In the genomic region with DNA sequence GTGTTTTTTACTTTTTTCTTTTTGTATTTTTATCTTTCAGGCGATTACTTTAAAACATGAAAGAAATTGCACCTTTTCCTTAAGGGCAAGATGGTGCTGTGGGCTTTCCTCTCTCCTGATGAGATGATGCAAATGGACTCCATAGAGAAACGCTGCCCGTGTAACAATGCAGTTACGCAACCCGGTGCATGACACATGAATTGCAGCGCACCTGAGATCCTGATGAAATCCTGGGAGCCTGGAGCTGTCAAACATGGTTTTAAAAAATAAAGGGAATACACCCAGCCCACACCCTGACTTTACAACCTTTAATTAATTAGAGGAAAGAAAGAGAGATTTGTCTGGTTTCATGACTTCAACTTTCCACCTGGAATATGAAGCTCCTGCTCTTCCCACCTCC, we compare ENCODE assay signal across 1 cellular context.
TF ChIP-seq lines count a peak whose summit lies in the region.

No MANE protein-coding gene starts in this region.

TF ChIP-seq in K562, 482 proteins besides CTCF, POLR2A, EP300 and RAD21 (continued from another document and continues in another):
- TF ChIP-seq, protein P1, sequence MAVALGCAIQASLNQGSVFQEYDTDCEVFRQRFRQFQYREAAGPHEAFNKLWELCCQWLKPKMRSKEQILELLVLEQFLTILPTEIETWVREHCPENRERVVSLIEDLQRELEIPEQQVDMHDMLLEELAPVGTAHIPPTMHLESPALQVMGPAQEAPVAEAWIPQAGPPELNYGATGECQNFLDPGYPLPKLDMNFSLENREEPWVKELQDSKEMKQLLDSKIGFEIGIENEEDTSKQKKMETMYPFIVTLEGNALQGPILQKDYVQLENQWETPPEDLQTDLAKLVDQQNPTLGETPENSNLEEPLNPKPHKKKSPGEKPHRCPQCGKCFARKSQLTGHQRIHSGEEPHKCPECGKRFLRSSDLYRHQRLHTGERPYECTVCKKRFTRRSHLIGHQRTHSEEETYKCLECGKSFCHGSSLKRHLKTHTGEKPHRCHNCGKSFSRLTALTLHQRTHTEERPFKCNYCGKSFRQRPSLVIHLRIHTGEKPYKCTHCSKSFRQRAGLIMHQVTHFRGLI (CRISPR knock-in tag; IDR thresholded peaks at IDR 0.05): no peak
- TF ChIP-seq, protein P2, sequence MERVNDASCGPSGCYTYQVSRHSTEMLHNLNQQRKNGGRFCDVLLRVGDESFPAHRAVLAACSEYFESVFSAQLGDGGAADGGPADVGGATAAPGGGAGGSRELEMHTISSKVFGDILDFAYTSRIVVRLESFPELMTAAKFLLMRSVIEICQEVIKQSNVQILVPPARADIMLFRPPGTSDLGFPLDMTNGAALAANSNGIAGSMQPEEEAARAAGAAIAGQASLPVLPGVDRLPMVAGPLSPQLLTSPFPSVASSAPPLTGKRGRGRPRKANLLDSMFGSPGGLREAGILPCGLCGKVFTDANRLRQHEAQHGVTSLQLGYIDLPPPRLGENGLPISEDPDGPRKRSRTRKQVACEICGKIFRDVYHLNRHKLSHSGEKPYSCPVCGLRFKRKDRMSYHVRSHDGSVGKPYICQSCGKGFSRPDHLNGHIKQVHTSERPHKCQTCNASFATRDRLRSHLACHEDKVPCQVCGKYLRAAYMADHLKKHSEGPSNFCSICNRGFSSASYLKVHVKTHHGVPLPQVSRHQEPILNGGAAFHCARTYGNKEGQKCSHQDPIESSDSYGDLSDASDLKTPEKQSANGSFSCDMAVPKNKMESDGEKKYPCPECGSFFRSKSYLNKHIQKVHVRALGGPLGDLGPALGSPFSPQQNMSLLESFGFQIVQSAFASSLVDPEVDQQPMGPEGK (CRISPR knock-in tag; IDR thresholded peaks at IDR 0.05; ENCODE audit: borderline replicate concordance): no peak
- TF ChIP-seq DMBX1 (CRISPR knock-in tag; IDR thresholded peaks at IDR 0.05; ENCODE audit: borderline replicate concordance): no peak
- TF ChIP-seq ZNF41 (CRISPR knock-in tag; conservative IDR thresholded peaks at IDR 0.05): no peak
- no peak for TF ChIP-seq ELF1 (tag; IDR thresholded peaks at IDR 0.05)
- TF ChIP-seq, protein P3, sequence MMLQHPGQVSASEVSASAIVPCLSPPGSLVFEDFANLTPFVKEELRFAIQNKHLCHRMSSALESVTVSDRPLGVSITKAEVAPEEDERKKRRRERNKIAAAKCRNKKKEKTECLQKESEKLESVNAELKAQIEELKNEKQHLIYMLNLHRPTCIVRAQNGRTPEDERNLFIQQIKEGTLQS (IDR thresholded peaks at IDR 0.05): peak; percentile 76
- TF ChIP-seq, protein P3 (CRISPR knock-in tag; conservative IDR thresholded peaks at IDR 0.05): no peak
- TF ChIP-seq, protein P4, sequence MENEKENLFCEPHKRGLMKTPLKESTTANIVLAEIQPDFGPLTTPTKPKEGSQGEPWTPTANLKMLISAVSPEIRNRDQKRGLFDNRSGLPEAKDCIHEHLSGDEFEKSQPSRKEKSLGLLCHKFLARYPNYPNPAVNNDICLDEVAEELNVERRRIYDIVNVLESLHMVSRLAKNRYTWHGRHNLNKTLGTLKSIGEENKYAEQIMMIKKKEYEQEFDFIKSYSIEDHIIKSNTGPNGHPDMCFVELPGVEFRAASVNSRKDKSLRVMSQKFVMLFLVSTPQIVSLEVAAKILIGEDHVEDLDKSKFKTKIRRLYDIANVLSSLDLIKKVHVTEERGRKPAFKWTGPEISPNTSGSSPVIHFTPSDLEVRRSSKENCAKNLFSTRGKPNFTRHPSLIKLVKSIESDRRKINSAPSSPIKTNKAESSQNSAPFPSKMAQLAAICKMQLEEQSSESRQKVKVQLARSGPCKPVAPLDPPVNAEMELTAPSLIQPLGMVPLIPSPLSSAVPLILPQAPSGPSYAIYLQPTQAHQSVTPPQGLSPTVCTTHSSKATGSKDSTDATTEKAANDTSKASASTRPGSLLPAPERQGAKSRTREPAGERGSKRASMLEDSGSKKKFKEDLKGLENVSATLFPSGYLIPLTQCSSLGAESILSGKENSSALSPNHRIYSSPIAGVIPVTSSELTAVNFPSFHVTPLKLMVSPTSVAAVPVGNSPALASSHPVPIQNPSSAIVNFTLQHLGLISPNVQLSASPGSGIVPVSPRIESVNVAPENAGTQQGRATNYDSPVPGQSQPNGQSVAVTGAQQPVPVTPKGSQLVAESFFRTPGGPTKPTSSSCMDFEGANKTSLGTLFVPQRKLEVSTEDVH (IDR thresholded peaks at IDR 0.05; ENCODE audit: low read depth, partially characterized antibody): no peak
- TF ChIP-seq, protein P5, sequence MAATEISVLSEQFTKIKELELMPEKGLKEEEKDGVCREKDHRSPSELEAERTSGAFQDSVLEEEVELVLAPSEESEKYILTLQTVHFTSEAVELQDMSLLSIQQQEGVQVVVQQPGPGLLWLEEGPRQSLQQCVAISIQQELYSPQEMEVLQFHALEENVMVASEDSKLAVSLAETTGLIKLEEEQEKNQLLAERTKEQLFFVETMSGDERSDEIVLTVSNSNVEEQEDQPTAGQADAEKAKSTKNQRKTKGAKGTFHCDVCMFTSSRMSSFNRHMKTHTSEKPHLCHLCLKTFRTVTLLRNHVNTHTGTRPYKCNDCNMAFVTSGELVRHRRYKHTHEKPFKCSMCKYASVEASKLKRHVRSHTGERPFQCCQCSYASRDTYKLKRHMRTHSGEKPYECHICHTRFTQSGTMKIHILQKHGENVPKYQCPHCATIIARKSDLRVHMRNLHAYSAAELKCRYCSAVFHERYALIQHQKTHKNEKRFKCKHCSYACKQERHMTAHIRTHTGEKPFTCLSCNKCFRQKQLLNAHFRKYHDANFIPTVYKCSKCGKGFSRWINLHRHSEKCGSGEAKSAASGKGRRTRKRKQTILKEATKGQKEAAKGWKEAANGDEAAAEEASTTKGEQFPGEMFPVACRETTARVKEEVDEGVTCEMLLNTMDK (IDR thresholded peaks at IDR 0.05; ENCODE audit: borderline replicate concordance, insufficient read depth, low read depth, low read length, poor library complexity, severe bottlenecking): no peak
- no peak for TF ChIP-seq SP2 (IDR thresholded peaks at IDR 0.05; ENCODE audit: extremely low read depth, low read depth, low read length, poor library complexity, severe bottlenecking)
- no peak for TF ChIP-seq MIER1 (IDR thresholded peaks at IDR 0.05; ENCODE audit: low read depth)
- TF ChIP-seq KLF10 (CRISPR knock-in tag; IDR thresholded peaks at IDR 0.05): no peak
- TF ChIP-seq NCOA4 (IDR thresholded peaks at IDR 0.05; ENCODE audit: partially characterized antibody): no peak
- TF ChIP-seq NFYB (IDR thresholded peaks at IDR 0.05; ENCODE audit: extremely low read depth, insufficient read length): no peak
- TF ChIP-seq ILF3 (IDR thresholded peaks at IDR 0.05; ENCODE audit: borderline replicate concordance): no peak
- no peak for TF ChIP-seq ZNF24 (IDR thresholded peaks at IDR 0.05)
- TF ChIP-seq BRD4 (IDR thresholded peaks at IDR 0.05): no peak
- no peak for TF ChIP-seq PYGO2 (tag; IDR thresholded peaks at IDR 0.05)
- no peak for TF ChIP-seq GTF2A2 (tag; IDR thresholded peaks at IDR 0.05)
- TF ChIP-seq ARID1B (IDR thresholded peaks at IDR 0.05): 0 out of 2 replicates have a peak, but pooled peaks have one; percentile 1
- no peak for TF ChIP-seq ZNF316 (IDR thresholded peaks at IDR 0.05)
- TF ChIP-seq TEAD2 (tag; IDR thresholded peaks at IDR 0.05): no peak
- TF ChIP-seq RBFOX2 (IDR thresholded peaks at IDR 0.05; ENCODE audit: low read depth, low read length): no peak
- no peak for TF ChIP-seq ETV6 (IDR thresholded peaks at IDR 0.05; ENCODE audit: borderline replicate concordance in 1 of 2, low read depth in 2 of 2, low read length in 1 of 2)
- TF ChIP-seq ETV6 (CRISPR knock-in tag; IDR thresholded peaks at IDR 0.05; ENCODE audit: borderline replicate concordance): no peak
- TF ChIP-seq CBFA2T2 (conservative IDR thresholded peaks at IDR 0.05): no peak
- TF ChIP-seq POLR2AphosphoS5 (IDR thresholded peaks at IDR 0.05; ENCODE audit: control insufficient read depth, insufficient read depth, low read depth, low read length): no peak
- no peak for TF ChIP-seq ZNF717 (CRISPR knock-in tag; IDR thresholded peaks at IDR 0.05)
- TF ChIP-seq NONO (IDR thresholded peaks at IDR 0.05; ENCODE audit: low read depth in 2 of 2, low read length in 1 of 2): no peak
- no peak for TF ChIP-seq DACH1 (IDR thresholded peaks at IDR 0.05; ENCODE audit: partially characterized antibody)
- TF ChIP-seq ZNF584 (CRISPR knock-in tag; IDR thresholded peaks at IDR 0.05; ENCODE audit: low read depth): no peak
- TF ChIP-seq, protein P6, sequence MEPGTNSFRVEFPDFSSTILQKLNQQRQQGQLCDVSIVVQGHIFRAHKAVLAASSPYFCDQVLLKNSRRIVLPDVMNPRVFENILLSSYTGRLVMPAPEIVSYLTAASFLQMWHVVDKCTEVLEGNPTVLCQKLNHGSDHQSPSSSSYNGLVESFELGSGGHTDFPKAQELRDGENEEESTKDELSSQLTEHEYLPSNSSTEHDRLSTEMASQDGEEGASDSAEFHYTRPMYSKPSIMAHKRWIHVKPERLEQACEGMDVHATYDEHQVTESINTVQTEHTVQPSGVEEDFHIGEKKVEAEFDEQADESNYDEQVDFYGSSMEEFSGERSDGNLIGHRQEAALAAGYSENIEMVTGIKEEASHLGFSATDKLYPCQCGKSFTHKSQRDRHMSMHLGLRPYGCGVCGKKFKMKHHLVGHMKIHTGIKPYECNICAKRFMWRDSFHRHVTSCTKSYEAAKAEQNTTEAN (CRISPR knock-in tag; IDR thresholded peaks at IDR 0.05): no peak
- no peak for TF ChIP-seq FOS (IDR thresholded peaks at IDR 0.05; ENCODE audit: extremely low read depth, insufficient read length)
- TF ChIP-seq POLR3G (IDR thresholded peaks at IDR 0.05; ENCODE audit: extremely low read depth, insufficient read length, insufficient replicate concordance): no peak
- TF ChIP-seq, protein P7, sequence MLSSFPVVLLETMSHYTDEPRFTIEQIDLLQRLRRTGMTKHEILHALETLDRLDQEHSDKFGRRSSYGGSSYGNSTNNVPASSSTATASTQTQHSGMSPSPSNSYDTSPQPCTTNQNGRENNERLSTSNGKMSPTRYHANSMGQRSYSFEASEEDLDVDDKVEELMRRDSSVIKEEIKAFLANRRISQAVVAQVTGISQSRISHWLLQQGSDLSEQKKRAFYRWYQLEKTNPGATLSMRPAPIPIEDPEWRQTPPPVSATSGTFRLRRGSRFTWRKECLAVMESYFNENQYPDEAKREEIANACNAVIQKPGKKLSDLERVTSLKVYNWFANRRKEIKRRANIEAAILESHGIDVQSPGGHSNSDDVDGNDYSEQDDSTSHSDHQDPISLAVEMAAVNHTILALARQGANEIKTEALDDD (IDR thresholded peaks at IDR 0.05): no peak
- TF ChIP-seq SIRT6 (IDR thresholded peaks at IDR 0.05; ENCODE audit: low read depth, low read length): no peak
- TF ChIP-seq, protein P8, sequence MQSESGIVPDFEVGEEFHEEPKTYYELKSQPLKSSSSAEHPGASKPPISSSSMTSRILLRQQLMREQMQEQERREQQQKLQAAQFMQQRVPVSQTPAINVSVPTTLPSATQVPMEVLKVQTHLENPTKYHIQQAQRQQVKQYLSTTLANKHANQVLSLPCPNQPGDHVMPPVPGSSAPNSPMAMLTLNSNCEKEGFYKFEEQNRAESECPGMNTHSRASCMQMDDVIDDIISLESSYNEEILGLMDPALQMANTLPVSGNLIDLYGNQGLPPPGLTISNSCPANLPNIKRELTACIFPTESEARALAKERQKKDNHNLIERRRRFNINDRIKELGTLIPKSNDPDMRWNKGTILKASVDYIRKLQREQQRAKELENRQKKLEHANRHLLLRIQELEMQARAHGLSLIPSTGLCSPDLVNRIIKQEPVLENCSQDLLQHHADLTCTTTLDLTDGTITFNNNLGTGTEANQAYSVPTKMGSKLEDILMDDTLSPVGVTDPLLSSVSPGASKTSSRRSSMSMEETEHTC (IDR thresholded peaks at IDR 0.05): no peak
- TF ChIP-seq, protein P9, sequence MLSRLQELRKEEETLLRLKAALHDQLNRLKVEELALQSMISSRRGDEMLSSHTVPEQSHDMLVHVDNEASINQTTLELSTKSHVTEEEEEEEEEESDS (CRISPR knock-in tag; IDR thresholded peaks at IDR 0.05): no peak
- no peak for TF ChIP-seq SMARCB1 (IDR thresholded peaks at IDR 0.05; ENCODE audit: insufficient read length, low read depth)
- peak; percentile 17; the same call in 1 of the 2 replicates for TF ChIP-seq JUND (IDR thresholded peaks at IDR 0.05; ENCODE audit: borderline replicate concordance, low read depth, low read length)
- TF ChIP-seq JUND (tag; IDR thresholded peaks at IDR 0.05; ENCODE audit: borderline replicate concordance, low read depth, low read length): no peak
- TF ChIP-seq FOXM1 (IDR thresholded peaks at IDR 0.05; ENCODE audit: low read depth): no peak
- no peak for TF ChIP-seq FOXM1 (CRISPR knock-in tag; IDR thresholded peaks at IDR 0.05; ENCODE audit: low read depth)
- no peak for TF ChIP-seq HNRNPLL (IDR thresholded peaks at IDR 0.05; ENCODE audit: low read depth, low read length, poor library complexity, severe bottlenecking)
- TF ChIP-seq ZNF184 (CRISPR knock-in tag; IDR thresholded peaks at IDR 0.05): no peak
- no peak for TF ChIP-seq TAF7 (tag; IDR thresholded peaks at IDR 0.05)
- TF ChIP-seq ZNF589 (CRISPR knock-in tag; IDR thresholded peaks at IDR 0.05; ENCODE audit: low read depth): no peak
- TF ChIP-seq, protein P10, sequence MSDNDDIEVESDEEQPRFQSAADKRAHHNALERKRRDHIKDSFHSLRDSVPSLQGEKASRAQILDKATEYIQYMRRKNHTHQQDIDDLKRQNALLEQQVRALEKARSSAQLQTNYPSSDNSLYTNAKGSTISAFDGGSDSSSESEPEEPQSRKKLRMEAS (CRISPR knock-in tag; IDR thresholded peaks at IDR 0.05): no peak
- no peak for TF ChIP-seq TAF15 (IDR thresholded peaks at IDR 0.05; ENCODE audit: low read depth, low read length)
- TF ChIP-seq PPARD (CRISPR knock-in tag; IDR thresholded peaks at IDR 0.05): no peak
- no peak for TF ChIP-seq RBM22 (IDR thresholded peaks at IDR 0.05; ENCODE audit: low read depth, low read length, poor library complexity, severe bottlenecking)
- TF ChIP-seq CEBPG (CRISPR knock-in tag; IDR thresholded peaks at IDR 0.05): peak; percentile 75; the same call in 1 of the 2 replicates
- TF ChIP-seq CEBPG (tag; conservative IDR thresholded peaks at IDR 0.05 in 1 of 2, IDR thresholded peaks at IDR 0.05 in 1 of 2): peak; percentile 89 to 91
- TF ChIP-seq, protein P11, sequence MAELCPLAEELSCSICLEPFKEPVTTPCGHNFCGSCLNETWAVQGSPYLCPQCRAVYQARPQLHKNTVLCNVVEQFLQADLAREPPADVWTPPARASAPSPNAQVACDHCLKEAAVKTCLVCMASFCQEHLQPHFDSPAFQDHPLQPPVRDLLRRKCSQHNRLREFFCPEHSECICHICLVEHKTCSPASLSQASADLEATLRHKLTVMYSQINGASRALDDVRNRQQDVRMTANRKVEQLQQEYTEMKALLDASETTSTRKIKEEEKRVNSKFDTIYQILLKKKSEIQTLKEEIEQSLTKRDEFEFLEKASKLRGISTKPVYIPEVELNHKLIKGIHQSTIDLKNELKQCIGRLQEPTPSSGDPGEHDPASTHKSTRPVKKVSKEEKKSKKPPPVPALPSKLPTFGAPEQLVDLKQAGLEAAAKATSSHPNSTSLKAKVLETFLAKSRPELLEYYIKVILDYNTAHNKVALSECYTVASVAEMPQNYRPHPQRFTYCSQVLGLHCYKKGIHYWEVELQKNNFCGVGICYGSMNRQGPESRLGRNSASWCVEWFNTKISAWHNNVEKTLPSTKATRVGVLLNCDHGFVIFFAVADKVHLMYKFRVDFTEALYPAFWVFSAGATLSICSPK (IDR thresholded peaks at IDR 0.05; ENCODE audit: borderline replicate concordance): no peak
- TF ChIP-seq PTRF (tag; IDR thresholded peaks at IDR 0.05): no peak
- TF ChIP-seq FOSL1 (tag; conservative IDR thresholded peaks at IDR 0.05): 0 out of 2 replicates have a peak, but pooled peaks have one; percentile 20
- TF ChIP-seq PTBP1 (IDR thresholded peaks at IDR 0.05; ENCODE audit: low read depth, low read length): no peak
